Comparison of ENCODE assay signal across 9 cellular contexts in the genomic region with DNA sequence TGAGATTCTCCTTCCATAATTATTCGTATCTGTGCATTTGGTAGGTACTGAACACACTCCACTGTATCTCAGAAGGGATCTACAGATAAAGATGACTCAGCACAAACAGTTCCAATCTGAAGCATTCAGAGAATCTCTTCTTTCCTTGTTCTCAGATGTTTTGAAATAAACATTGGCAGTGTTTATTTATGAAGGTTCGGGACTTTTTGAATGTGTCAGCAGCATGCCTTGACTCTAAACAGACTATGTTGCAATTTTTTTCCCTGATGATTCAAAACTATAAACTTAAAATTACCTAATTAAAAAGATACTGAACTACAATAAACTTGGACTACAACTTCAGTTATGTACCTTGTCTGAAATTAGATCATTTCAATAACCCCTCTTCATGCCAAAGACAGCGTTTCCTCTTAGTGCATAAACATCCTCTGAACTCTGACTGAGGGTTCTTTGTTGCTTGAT.
DNase-seq lines count a peak whose midpoint lies in the region; ATAC-seq and TF ChIP-seq lines count a peak whose summit lies in the region.
"Had no signal": no experiment of that assay in that cellular context is flagged by ENCODE, and none has a peak within 500 bp of the region (broad histone marks: within the 10 kb centered on the region; RNA-seq: fewer than 3 reads in every experiment).

No MANE protein-coding gene starts in this region.

- no peak for ATAC-seq in HG02642 (IDR thresholded peaks at IDR 0.05; ENCODE audit: poor library complexity, unreplicated experiment)

- 17% methylated on average over 3 of the region's 3 CpGs for WGBS in SK-N-SH (ENCODE audit: low lambda C conversion rate)

- no peaks in the 10 kb centered on the region for H3K9me2 ChIP-seq in SK-N-SH

- no peaks in the 10 kb centered on the region for H4K20me1 ChIP-seq in SK-N-SH (ENCODE audit: insufficient read depth)

- peaks cover 3% of the 10 kb centered on the region for H3F3A ChIP-seq in SK-N-SH (replicated peaks; ENCODE audit: insufficient read depth)

- no peak overlapping the region for H3K9ac ChIP-seq in SK-N-SH

- H3K27me3 ChIP-seq in SK-N-SH (ENCODE audit: insufficient read depth) (no peaks in the 10 kb centered on the region), Peyer's patch (no peaks in the 10 kb centered on the region)

- TF ChIP-seq CTCF in SK-N-SH (IDR thresholded peaks at IDR 0.05) (no peak), fibroblast of pulmonary artery (IDR thresholded peaks at IDR 0.05; ENCODE audit: low read length, missing control alignments) (no peak), glutamatergic neuron (IDR thresholded peaks at IDR 0.05; ENCODE audit: partially characterized antibody, unreplicated experiment) (no peak), Peyer's patch (IDR thresholded peaks at IDR 0.05) (no peak)

- DNase-seq in EH (ENCODE audit: low read depth), result peak; percentile 93
- DNase-seq in SK-N-SH, result no peak
- peak; percentile 89 for DNase-seq in fibroblast of pulmonary artery (ENCODE audit: low read depth)
- peak; percentile 39 for DNase-seq in pulmonary artery endothelial cell (ENCODE audit: low read depth, low spot score)
- no peak for DNase-seq in glutamatergic neuron
- no peak for DNase-seq in Peyer's patch
- DNase-seq in germinal center (ENCODE audit: low spot score), result no peak
- DNase-seq: NCI-H1105 had no signal

- no peaks in the 10 kb centered on the region for H3K4me1 Mint-ChIP-seq in glutamatergic neuron (ENCODE audit: low read depth, unreplicated experiment)

- H3K9me3 ChIP-seq in SK-N-SH, result no peaks in the 10 kb centered on the region
- H3K9me3 ChIP-seq in Peyer's patch, result no peaks in the 10 kb centered on the region

- no peak overlapping the region; the same call in 1 of the 2 replicates for H3K4me2 ChIP-seq in SK-N-SH

- POLR2A ChIA-PET in SK-N-SH (lab: Yijun Ruan, JAX), result no interaction called here

- H3K36me3 Mint-ChIP-seq in glutamatergic neuron (ENCODE audit: unreplicated experiment), result no peaks in the 10 kb centered on the region

- H3K4me3 Mint-ChIP-seq in glutamatergic neuron (ENCODE audit: unreplicated experiment), result no peak overlapping the region

- H3K4me3 ChIP-seq in SK-N-SH (ENCODE audit: low read depth in 2 of 2, low read length in 1 of 2), result no peak overlapping the region
- H3K4me3 ChIP-seq in fibroblast of pulmonary artery (replicated peaks; ENCODE audit: low read depth, low read length), result no peak overlapping the region
- H3K4me3 ChIP-seq in Peyer's patch, result no peak overlapping the region

- no peaks in the 10 kb centered on the region for H3K79me2 ChIP-seq in SK-N-SH (ENCODE audit: insufficient read depth)

- no peak for TF ChIP-seq RAD21 in SK-N-SH (IDR thresholded peaks at IDR 0.05; ENCODE audit: low read length)

- H3K27ac Mint-ChIP-seq in glutamatergic neuron (ENCODE audit: unreplicated experiment), result no peak overlapping the region

- CTCF ChIA-PET in SK-N-SH (lab: Yijun Ruan, JAX), result no interaction called here

- H3K27me3 Mint-ChIP-seq in glutamatergic neuron (ENCODE audit: unreplicated experiment), result no peaks in the 10 kb centered on the region

- peak in 1 of 2 experiments; percentile 63; a peak in 3 of 4 replicates for TF ChIP-seq EP300 in SK-N-SH (IDR thresholded peaks at IDR 0.05; ENCODE audit: borderline replicate concordance in 1 of 2, low read depth in 1 of 2, low read length in 1 of 2)

- no peak for TF ChIP-seq POLR2A in Peyer's patch (IDR thresholded peaks at IDR 0.05)

- H3K4me1 ChIP-seq in SK-N-SH (ENCODE audit: control insufficient read depth in 1 of 2, insufficient read depth in 2 of 2, low read depth in 1 of 2, low read length in 1 of 2) (peaks cover 0 to 5% of the 10 kb centered on the region in 2 experiments; a peak in 2 of 4 replicates), Peyer's patch (no peaks in the 10 kb centered on the region)

- H3K9me3 Mint-ChIP-seq in glutamatergic neuron (ENCODE audit: unreplicated experiment), result no peaks in the 10 kb centered on the region

- no peaks in the 10 kb centered on the region for H3K36me3 ChIP-seq in SK-N-SH (replicated peaks in 1 of 2; ENCODE audit: control insufficient read depth in 1 of 2, insufficient read depth in 2 of 2, low read length in 1 of 2)
- H3K36me3 ChIP-seq in Peyer's patch, result no peaks in the 10 kb centered on the region

- peak overlapping the region in 1 of 2 experiments; percentile 79; a peak in 3 of 4 replicates for H3K27ac ChIP-seq in SK-N-SH (ENCODE audit: low read depth in 2 of 2, low read length in 1 of 2)
- peak overlapping the region in 1 of 4 donors; percentile 14 for H3K27ac ChIP-seq in Peyer's patch

- 0 out of 2 replicates have a peak overlapping the region, but pooled peaks have one; percentile 7 for H2AFZ ChIP-seq in SK-N-SH (ENCODE audit: low read depth)

TF ChIP-seq in SK-N-SH, 30 proteins besides CTCF, POLR2A, EP300 and RAD21 (continues in another document):
- TF ChIP-seq TEAD4 (IDR thresholded peaks at IDR 0.05; ENCODE audit: borderline replicate concordance, insufficient read depth), result peak; percentile 51; the same call in 1 of the 2 replicates
- TF ChIP-seq, protein P1, sequence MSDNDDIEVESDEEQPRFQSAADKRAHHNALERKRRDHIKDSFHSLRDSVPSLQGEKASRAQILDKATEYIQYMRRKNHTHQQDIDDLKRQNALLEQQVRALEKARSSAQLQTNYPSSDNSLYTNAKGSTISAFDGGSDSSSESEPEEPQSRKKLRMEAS (IDR thresholded peaks at IDR 0.05; ENCODE audit: low read depth), result no peak
- peak; percentile 80 for TF ChIP-seq JUND (IDR thresholded peaks at IDR 0.05)
- TF ChIP-seq YY1 (IDR thresholded peaks at IDR 0.05; ENCODE audit: low read depth), result no peak
- TF ChIP-seq RCOR1 (IDR thresholded peaks at IDR 0.05; ENCODE audit: low read length), result no peak
- peak; percentile 63; the same call in 1 of the 2 replicates for TF ChIP-seq FOSL2 (IDR thresholded peaks at IDR 0.05; ENCODE audit: borderline replicate concordance, low read depth)
- no peak for TF ChIP-seq RFX5 (IDR thresholded peaks at IDR 0.05; ENCODE audit: low read length)
- TF ChIP-seq NFIC (IDR thresholded peaks at IDR 0.05; ENCODE audit: borderline replicate concordance), result peak; percentile 49; the same call in 1 of the 2 replicates
- TF ChIP-seq, protein P2, sequence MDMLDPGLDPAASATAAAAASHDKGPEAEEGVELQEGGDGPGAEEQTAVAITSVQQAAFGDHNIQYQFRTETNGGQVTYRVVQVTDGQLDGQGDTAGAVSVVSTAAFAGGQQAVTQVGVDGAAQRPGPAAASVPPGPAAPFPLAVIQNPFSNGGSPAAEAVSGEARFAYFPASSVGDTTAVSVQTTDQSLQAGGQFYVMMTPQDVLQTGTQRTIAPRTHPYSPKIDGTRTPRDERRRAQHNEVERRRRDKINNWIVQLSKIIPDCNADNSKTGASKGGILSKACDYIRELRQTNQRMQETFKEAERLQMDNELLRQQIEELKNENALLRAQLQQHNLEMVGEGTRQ (IDR thresholded peaks at IDR 0.05; ENCODE audit: borderline replicate concordance, low read depth, low read length), result no peak
- no peak for TF ChIP-seq EZH2phosphoT487 (IDR thresholded peaks at IDR 0.05; ENCODE audit: borderline replicate concordance, low read depth)
- TF ChIP-seq TAF1 (IDR thresholded peaks at IDR 0.05; ENCODE audit: borderline replicate concordance, low read depth, low read length), result no peak
- TF ChIP-seq SMC3 (IDR thresholded peaks at IDR 0.05; ENCODE audit: low read depth, low read length), result no peak
- TF ChIP-seq, protein P3, sequence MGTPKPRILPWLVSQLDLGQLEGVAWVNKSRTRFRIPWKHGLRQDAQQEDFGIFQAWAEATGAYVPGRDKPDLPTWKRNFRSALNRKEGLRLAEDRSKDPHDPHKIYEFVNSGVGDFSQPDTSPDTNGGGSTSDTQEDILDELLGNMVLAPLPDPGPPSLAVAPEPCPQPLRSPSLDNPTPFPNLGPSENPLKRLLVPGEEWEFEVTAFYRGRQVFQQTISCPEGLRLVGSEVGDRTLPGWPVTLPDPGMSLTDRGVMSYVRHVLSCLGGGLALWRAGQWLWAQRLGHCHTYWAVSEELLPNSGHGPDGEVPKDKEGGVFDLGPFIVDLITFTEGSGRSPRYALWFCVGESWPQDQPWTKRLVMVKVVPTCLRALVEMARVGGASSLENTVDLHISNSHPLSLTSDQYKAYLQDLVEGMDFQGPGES (IDR thresholded peaks at IDR 0.05; ENCODE audit: low read depth, low read length), result no peak
- TF ChIP-seq TCF12 (IDR thresholded peaks at IDR 0.05), result peak; percentile 84
- 0 out of 2 replicates have a peak, but pooled peaks have one; percentile 50 for TF ChIP-seq MEF2A (IDR thresholded peaks at IDR 0.05; ENCODE audit: borderline replicate concordance, low read depth)
- no peak for TF ChIP-seq MXI1 (IDR thresholded peaks at IDR 0.05; ENCODE audit: low read depth, low read length)
- TF ChIP-seq, protein P4, sequence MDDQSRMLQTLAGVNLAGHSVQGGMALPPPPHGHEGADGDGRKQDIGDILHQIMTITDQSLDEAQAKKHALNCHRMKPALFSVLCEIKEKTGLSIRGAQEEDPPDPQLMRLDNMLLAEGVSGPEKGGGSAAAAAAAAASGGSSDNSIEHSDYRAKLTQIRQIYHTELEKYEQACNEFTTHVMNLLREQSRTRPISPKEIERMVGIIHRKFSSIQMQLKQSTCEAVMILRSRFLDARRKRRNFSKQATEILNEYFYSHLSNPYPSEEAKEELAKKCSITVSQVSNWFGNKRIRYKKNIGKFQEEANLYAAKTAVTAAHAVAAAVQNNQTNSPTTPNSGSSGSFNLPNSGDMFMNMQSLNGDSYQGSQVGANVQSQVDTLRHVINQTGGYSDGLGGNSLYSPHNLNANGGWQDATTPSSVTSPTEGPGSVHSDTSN (IDR thresholded peaks at IDR 0.05), result peak; percentile 59

Comparison
In these comparisons a context has a peak if more than half of its experiments do, and no peak if none do; other contexts are left out.
1. DNase-seq: peak in EH (single experiment), fibroblast of pulmonary artery (single experiment) and pulmonary artery endothelial cell (single experiment); none in SK-N-SH (single experiment), glutamatergic neuron (single experiment), Peyer's patch (0 of 3) and germinal center (single experiment).